Comparison of ENCODE assay signal across 9 cellular contexts in genomic region chr2:71882949-71883472, GRCh38.
A peak's percentile ranks its signal among the peaks of the same experiment; 100 is the strongest.
DNase-seq lines count a peak whose midpoint lies in the region; ATAC-seq, FAIRE-seq and TF ChIP-seq lines count a peak whose summit lies in the region.
"Had no signal": no experiment of that assay in that cellular context is flagged by ENCODE, and none has a peak within 500 bp of the region (broad histone marks: within the 10 kb centered on the region; RNA-seq: fewer than 3 reads in every experiment).

No MANE protein-coding gene starts in this region.

- no peak for FAIRE-seq in GM12892 (lab: Jason Lieb, UNC)
- FAIRE-seq: GM18507 had no signal

- TF ChIP-seq CTCF in NB4 (IDR thresholded peaks at IDR 0.05; ENCODE audit: low read depth, low read length) (no peak), brain (conservative IDR thresholded peaks at IDR 0.05) (no peak), upper lobe of left lung (IDR thresholded peaks at IDR 0.05) (no peak), GM13976 (IDR thresholded peaks at IDR 0.05; ENCODE audit: borderline replicate concordance, control extremely low read depth, extremely low read depth, insufficient read depth, missing control alignments) (no peak)

- H3K4me1 ChIP-seq in upper lobe of left lung = peaks cover 17 to 29% (median 19%) of the 10 kb centered on the region in 4 donors

- no peaks in the 10 kb centered on the region for H3K36me3 Mint-ChIP-seq in brain
- no peaks in the 10 kb centered on the region for H3K36me3 Mint-ChIP-seq in T-helper 2 cell treated with Interferon-gamma antibody and Interleukin-4, amounts not matched to agents 5 μg/mL and 100 μg/mL, for 36 hours (ENCODE audit: low read depth)

- TF ChIP-seq EP300 in upper lobe of left lung (IDR thresholded peaks at IDR 0.05) = peak in 2 of 4 donors; percentile 32 to 40

- peak overlapping the region in 4 of 5 experiments; percentile 9 to 75 (median 16) for H3K27ac Mint-ChIP-seq in brain
- no peak overlapping the region for H3K27ac Mint-ChIP-seq in T-helper 2 cell treated with Interferon-gamma antibody and Interleukin-4, amounts not matched to agents 5 μg/mL and 100 μg/mL, for 36 hours

- H3K9me3 ChIP-seq in upper lobe of left lung = peaks cover 0 to 2% (median 0%) of the 10 kb centered on the region in 4 donors

- H3K27me3 ChIP-seq in upper lobe of left lung = no peaks in the 10 kb centered on the region

- WGBS in upper lobe of left lung, 2 donors = 27 to 33% methylated on average over 3 to 8 of the region's 8 CpGs

- peaks cover 35% of the 10 kb centered on the region for H3K4me1 Mint-ChIP-seq in brain
- H3K4me1 Mint-ChIP-seq in T-helper 2 cell treated with Interferon-gamma antibody and Interleukin-4, amounts not matched to agents 5 μg/mL and 100 μg/mL, for 36 hours (ENCODE audit: low read depth) = no peaks in the 10 kb centered on the region

- intact Hi-C loops in left colon (cut with DNase I, micrococcal nuclease) = no loop called here

- DNase-seq in CD1c-positive myeloid dendritic cell (ENCODE audit: extremely low spot score) (peak; percentile 10), NB4 (ENCODE audit: low read depth) (peak; percentile 96), left colon (peak; percentile 31 to 56), upper lobe of left lung (peak; percentile 56 to 73), GM12892 (ENCODE audit: insufficient read length) (no peak), GM13976 (ENCODE audit: low spot score) (no peak)
- no peak for DNase-seq in T-helper 2 cell treated with Interferon-gamma antibody and Interleukin-4, amounts not matched to agents 5 μg/mL and 100 μg/mL, for 36 hours (ENCODE audit: low spot score)

- no peak overlapping the region for H3K4me3 ChIP-seq in NB4 (ENCODE audit: low read depth, low read length)
- no peak overlapping the region for H3K4me3 ChIP-seq in upper lobe of left lung

- H3K36me3 ChIP-seq in upper lobe of left lung = no peaks in the 10 kb centered on the region

- H3K27ac ChIP-seq in upper lobe of left lung = no peak overlapping the region

- TF ChIP-seq POLR2A in NB4 (IDR thresholded peaks at IDR 0.05; ENCODE audit: extremely low read depth, insufficient read length) (no peak), upper lobe of left lung (IDR thresholded peaks at IDR 0.05) (no peak), GM12892 (IDR thresholded peaks at IDR 0.05; ENCODE audit: low read depth, low read length) (no peak)

- in situ Hi-C loops in GM13976 (cut with MboI; ENCODE audit: low sequenced_read_pairs, unreplicated experiment) = no loop called here

- peaks cover 0 to 14% (median 6%) of the 10 kb centered on the region in 5 experiments for H3K9me3 Mint-ChIP-seq in brain
- no peaks in the 10 kb centered on the region for H3K9me3 Mint-ChIP-seq in T-helper 2 cell treated with Interferon-gamma antibody and Interleukin-4, amounts not matched to agents 5 μg/mL and 100 μg/mL, for 36 hours

- H3K4me3 Mint-ChIP-seq in brain = no peak overlapping the region
- H3K4me3 Mint-ChIP-seq in T-helper 2 cell treated with Interferon-gamma antibody and Interleukin-4, amounts not matched to agents 5 μg/mL and 100 μg/mL, for 36 hours = no peak overlapping the region

- H3K27me3 Mint-ChIP-seq in brain = peaks cover 18% of the 10 kb centered on the region
- H3K27me3 Mint-ChIP-seq in T-helper 2 cell treated with Interferon-gamma antibody and Interleukin-4, amounts not matched to agents 5 μg/mL and 100 μg/mL, for 36 hours (ENCODE audit: low read depth) = no peaks in the 10 kb centered on the region

- peak; percentile 40 for ATAC-seq in left colon
- peak; percentile 30 to 65 for ATAC-seq in upper lobe of left lung (ENCODE audit: low FRiP score in 2 of 2)

Comparison
In these comparisons a context has a peak if more than half of its experiments do, and no peak if none do; other contexts are left out.
1. DNase-seq: peak in CD1c-positive myeloid dendritic cell (single experiment), NB4 (single experiment), left colon (2 of 2) and upper lobe of left lung (2 of 2); none in GM12892 (single experiment), GM13976 (single experiment) and T-helper 2 cell treated with Interferon-gamma antibody and Interleukin-4, amounts not matched to agents 5 μg/mL and 100 μg/mL, for 36 hours (single experiment).